Comparison of ENCODE assay signal across 8 cellular contexts in the genomic region with DNA sequence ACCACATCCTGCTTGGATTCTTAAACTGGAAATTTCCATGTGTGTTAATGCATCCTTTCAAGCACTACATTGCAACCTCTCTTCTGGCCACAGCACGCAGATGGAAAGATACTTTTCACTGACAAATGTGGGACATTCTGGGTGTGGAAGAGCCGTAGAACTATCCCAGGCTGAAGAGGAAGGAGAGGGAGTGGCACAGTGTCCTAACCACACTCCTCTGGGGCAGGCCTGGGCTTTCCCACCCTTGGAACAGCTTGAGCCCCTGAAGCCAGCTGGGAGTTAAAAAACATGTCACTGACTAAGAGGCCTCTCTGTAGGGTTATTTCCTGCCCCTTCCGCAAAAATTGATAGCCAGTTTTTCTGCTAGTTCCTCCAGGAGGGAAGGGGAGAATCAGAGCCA. TPM values are rescaled to one million over a fixed set of nuclear protein-coding genes. Genes with fewer than 3 reads are reported as not detected.
DNase-seq lines count a peak whose midpoint lies in the region; ATAC-seq and TF ChIP-seq lines count a peak whose summit lies in the region.

No MANE protein-coding gene starts in this region.

- DNase-seq in CMK (ENCODE audit: low read depth) = peak; percentile 27
- DNase-seq in SJCRH30 = peak; percentile 39 to 60
- DNase-seq in foreskin fibroblast = peak; percentile 36 to 41
- DNase-seq in mesenteric fat pad (ENCODE audit: low spot score) = no peak
- DNase-seq in ACHN = no peak
- no peak for DNase-seq in kidney tubule cell (ENCODE audit: low spot score)

- H3K9ac ChIP-seq in parathyroid adenoma = no peak overlapping the region

- H3K79me2 ChIP-seq in parathyroid adenoma = no peaks in the 10 kb centered on the region

- in situ Hi-C loops in ACHN (cut with HindIII; ENCODE audit: low pct_ligation_motif_present, low pct_unique_long_range_greater_than_20kb, low sequenced_read_pairs) = no loop called here

- peak overlapping the region; percentile 65 for H2AFZ ChIP-seq in parathyroid adenoma

- no peaks in the 10 kb centered on the region for H3K27me3 ChIP-seq in SJCRH30
- no peaks in the 10 kb centered on the region for H3K27me3 ChIP-seq in parathyroid adenoma (ENCODE audit: control insufficient read depth, insufficient read depth, low read length)

- H3K4me2 ChIP-seq in parathyroid adenoma (ENCODE audit: low read length) = peak overlapping the region; percentile 26

- no peak for ATAC-seq in HG02610 (IDR thresholded peaks at IDR 0.05; ENCODE audit: unreplicated experiment)

- H3K4me3 ChIP-seq in SJCRH30 (no peak overlapping the region), foreskin fibroblast (ENCODE audit: low read depth in 1 of 2, low read length in 2 of 2) (no peak overlapping the region), parathyroid adenoma (ENCODE audit: low read depth, low read length) (no peak overlapping the region)

- H3K9me3 ChIP-seq in SJCRH30 (replicated peaks) (no peaks in the 10 kb centered on the region), parathyroid adenoma (ENCODE audit: control insufficient read depth, low read length) (no peaks in the 10 kb centered on the region)

- no peaks in the 10 kb centered on the region; the same call in 1 of the 2 replicates for H3K4me1 ChIP-seq in SJCRH30
- peaks cover 58% of the 10 kb centered on the region for H3K4me1 ChIP-seq in parathyroid adenoma

- H3K36me3 ChIP-seq in SJCRH30 = no peaks in the 10 kb centered on the region
- no peaks in the 10 kb centered on the region for H3K36me3 ChIP-seq in parathyroid adenoma (ENCODE audit: control insufficient read depth, insufficient read depth, low read length)

- no peak overlapping the region for H3K27ac ChIP-seq in SJCRH30
- H3K27ac ChIP-seq in parathyroid adenoma = peak overlapping the region; percentile 82

- TF ChIP-seq CTCF in foreskin fibroblast (IDR thresholded peaks at IDR 0.05; ENCODE audit: low read depth, low read length) = no peak
- no peak for TF ChIP-seq CTCF in parathyroid adenoma (IDR thresholded peaks at IDR 0.05)

RNA-seq across cellular contexts. Expression of gene DNMBP, which starts 34.0 kb away (rescaled TPM):
- total RNA-seq in SJCRH30 (2014; rRNA removed; shearing (Covaris generic)) = 6.4 and 6.9 TPM in 2 replicates
- 19.7 TPM for total RNA-seq in mesenteric fat pad

RNA-seq across cellular contexts. Expression of gene CPN1, which starts 37.9 kb away (rescaled TPM):
- not detected in 2 replicates for total RNA-seq in SJCRH30 (2014; rRNA removed; shearing (Covaris generic))
- not detected for total RNA-seq in mesenteric fat pad

Comparison
In these comparisons a context has a peak if more than half of its experiments do, and no peak if none do; other contexts are left out.
1. DNase-seq: peak in CMK (single experiment), SJCRH30 (2 of 2) and foreskin fibroblast (2 of 2); none in mesenteric fat pad (single experiment), ACHN (single experiment) and kidney tubule cell (single experiment).